24 cellular contexts compared by ENCODE assay signal in the genomic region with DNA sequence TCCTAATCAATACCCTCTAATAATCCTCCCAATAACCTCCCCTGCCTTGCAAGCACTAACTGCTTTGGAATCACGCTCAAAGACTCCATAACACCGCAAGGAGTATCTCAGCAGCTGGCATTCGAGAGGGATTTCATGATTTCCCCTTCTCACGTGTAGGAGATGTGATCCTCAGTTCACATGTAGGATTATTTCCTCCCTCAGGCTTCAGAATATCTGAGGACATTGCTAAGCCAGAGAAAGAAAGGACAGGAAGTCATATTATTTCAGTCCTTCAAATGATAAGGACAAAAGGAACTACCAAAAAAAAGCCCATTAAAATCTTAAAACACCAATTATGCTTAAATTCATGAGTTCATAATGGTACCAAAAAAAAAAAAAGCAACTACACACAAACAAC.
DNase-seq lines count a peak whose midpoint lies in the region; ATAC-seq, FAIRE-seq and TF ChIP-seq lines count a peak whose summit lies in the region.
"Had no signal": no experiment of that assay in that cellular context is flagged by ENCODE, and none has a peak within 500 bp of the region (broad histone marks: within the 10 kb centered on the region; RNA-seq: fewer than 3 reads in every experiment).

No MANE protein-coding gene starts in this region.

- H3K14ac ChIP-seq in trophoblast cell (ENCODE audit: low read length): peak overlapping the region; percentile 51

- peak overlapping the region; percentile 67 for H2BK12ac ChIP-seq in trophoblast cell (ENCODE audit: low read length)

- H3K9ac ChIP-seq in Karpas-422 (ENCODE audit: low read length) (no peak overlapping the region), astrocyte (ENCODE audit: low read length) (no peak overlapping the region), trophoblast cell (ENCODE audit: low read length) (no peak overlapping the region), smooth muscle cell (ENCODE audit: low read depth) (no peak overlapping the region)
- H3K9ac ChIP-seq: GM23248 had no signal

- WGBS in trophoblast cell (ENCODE audit: extremely low coverage, insufficient coverage, insufficient read length): no CpG with 5 or more reads among the region's 4 CpGs
- WGBS in smooth muscle cell (ENCODE audit: low lambda C conversion rate): 79% methylated on average over 4 of the region's 4 CpGs
- WGBS in pancreas, 2 donors: 91 to 94% methylated on average over 4 of the region's 4 CpGs

- intact Hi-C loops in pancreas (cut with DNase I): no loop called here

- no peaks in the 10 kb centered on the region for H3K9me3 Mint-ChIP-seq in activated CD8-positive, alpha-beta memory T cell treated with anti-CD3 and anti-CD28 coated beads, Interleukin-2, amount 10 ng/mL, durations not matched to agents 7 days and 5 days (ENCODE audit: low read depth)
- H3K9me3 Mint-ChIP-seq in astrocyte (ENCODE audit: unreplicated experiment): no peaks in the 10 kb centered on the region

- H3K4ac ChIP-seq in trophoblast cell (ENCODE audit: low read depth, low read length): no peak overlapping the region

- no peak overlapping the region for H3K23ac ChIP-seq in trophoblast cell (ENCODE audit: low read length)

- FAIRE-seq in astrocyte (lab: Jason Lieb, UNC): no peak
- no peak for FAIRE-seq in pancreas (lab: Jason Lieb, UNC)
- FAIRE-seq: GM12892 had no signal

- no peak overlapping the region for H3K4me2 ChIP-seq in Karpas-422 (ENCODE audit: low read depth, low read length, poor library complexity, severe bottlenecking)
- no peak overlapping the region for H3K4me2 ChIP-seq in astrocyte (ENCODE audit: low read length)
- no peak overlapping the region for H3K4me2 ChIP-seq in trophoblast cell (ENCODE audit: low read length)
- H3K4me2 ChIP-seq in smooth muscle cell: no peak overlapping the region

- H3F3A ChIP-seq in smooth muscle cell (ENCODE audit: low read depth): peaks cover 9% of the 10 kb centered on the region

- H4K8ac ChIP-seq in trophoblast cell (ENCODE audit: low read depth, low read length): peak overlapping the region; percentile 42

- peaks cover 54% of the 10 kb centered on the region for H3K36me3 Mint-ChIP-seq in activated CD8-positive, alpha-beta memory T cell treated with anti-CD3 and anti-CD28 coated beads, Interleukin-2, amount 10 ng/mL, durations not matched to agents 7 days and 5 days
- H3K36me3 Mint-ChIP-seq in astrocyte (ENCODE audit: low read depth, unreplicated experiment): peaks cover 4% of the 10 kb centered on the region

- no peak overlapping the region for H3K4me3 Mint-ChIP-seq in activated CD8-positive, alpha-beta memory T cell treated with anti-CD3 and anti-CD28 coated beads, Interleukin-2, amount 10 ng/mL, durations not matched to agents 7 days and 5 days
- H3K4me3 Mint-ChIP-seq in astrocyte (ENCODE audit: unreplicated experiment): no peak overlapping the region

- H3K4me1 Mint-ChIP-seq in activated CD8-positive, alpha-beta memory T cell treated with anti-CD3 and anti-CD28 coated beads, Interleukin-2, amount 10 ng/mL, durations not matched to agents 7 days and 5 days: peaks cover 88% of the 10 kb centered on the region
- peaks cover 18% of the 10 kb centered on the region for H3K4me1 Mint-ChIP-seq in astrocyte (ENCODE audit: low read depth, unreplicated experiment)

- H2AFZ ChIP-seq in Karpas-422 (ENCODE audit: low read length) (no peak overlapping the region), astrocyte (ENCODE audit: low read depth, low read length) (no peak overlapping the region), trophoblast cell (ENCODE audit: insufficient read depth, low read length, poor library complexity) (no peak overlapping the region), smooth muscle cell (ENCODE audit: low read depth) (no peak overlapping the region)
- H2AFZ ChIP-seq: GM23248 had no signal

- H3K4me3 ChIP-seq in Karpas-422 (ENCODE audit: low read length) (no peak overlapping the region), astrocyte (ENCODE audit: insufficient read depth, low read depth, low read length) (no peak overlapping the region), trophoblast cell (ENCODE audit: low read depth, low read length) (no peak overlapping the region), smooth muscle cell (no peak overlapping the region), pancreas (no peak overlapping the region)
- H3K4me3 ChIP-seq: GM23248, lung, MG63, ovary, right lobe of liver, thoracic aorta had no signal

- no peak for DNase-seq in activated CD8-positive, alpha-beta memory T cell treated with anti-CD3 and anti-CD28 coated beads, Interleukin-2, amount 10 ng/mL, durations not matched to agents 7 days and 5 days
- no peak for DNase-seq in activated CD8-positive, alpha-beta memory T cell treated with anti-CD3 and anti-CD28 coated beads for 24 hours
- DNase-seq in Karpas-422 (no peak), astrocyte (ENCODE audit: low read depth) (no peak), trophoblast cell (no peak), NCI-H2196 (lab: John Stamatoyannopoulos, UW; ENCODE audit: unreplicated experiment) (no peak), smooth muscle cell (lab: John Stamatoyannopoulos, UW; ENCODE audit: unreplicated experiment) (no peak), pancreas (no peak)
- DNase-seq: activated effector memory CD4-positive, alpha-beta T cell treated with Interleukin-2 at 50 U/mL for 16 hours; amygdala; COR-L47; DMS79 treated with DMSO at 0.1 percent for 48 hours; MG63; NCI-H1417 treated with DMSO at 0.1 percent for 48 hours; NCI-H524 treated with DMSO at 0.1 percent for 48 hours; ovary; right lobe of liver; stimulated activated CD4-positive, alpha-beta T cell treated with anti-CD3 and anti-CD28 coated beads, Interleukin-15, amount 100 ng/mL, for 24 hours had no signal

- peak overlapping the region; percentile 74 for H3K27ac Mint-ChIP-seq in activated CD8-positive, alpha-beta memory T cell treated with anti-CD3 and anti-CD28 coated beads, Interleukin-2, amount 10 ng/mL, durations not matched to agents 7 days and 5 days
- H3K27ac Mint-ChIP-seq in astrocyte (ENCODE audit: unreplicated experiment): peak overlapping the region; percentile 30

- CTCF ChIA-PET in activated CD8-positive, alpha-beta memory T cell treated with anti-CD3 and anti-CD28 coated beads, Interleukin-2, amount 10 ng/mL, durations not matched to agents 7 days and 5 days (lab: Charles Lee): interaction anchor here (0.8 kb wide), 1 partner anchor 47 kb away, joined by 3 read pairs; no protein-coding TSS in a partner anchor

- H3K9me3 ChIP-seq in Karpas-422 (ENCODE audit: low read length): no peaks in the 10 kb centered on the region
- no peaks in the 10 kb centered on the region for H3K9me3 ChIP-seq in astrocyte (ENCODE audit: insufficient read depth, low read depth, low read length)
- H3K9me3 ChIP-seq in trophoblast cell (ENCODE audit: insufficient read depth, low read depth, low read length): no peaks in the 10 kb centered on the region
- no peaks in the 10 kb centered on the region for H3K9me3 ChIP-seq in smooth muscle cell (replicated peaks; ENCODE audit: low read depth)
- no peaks in the 10 kb centered on the region for H3K9me3 ChIP-seq in pancreas
- H3K9me3 ChIP-seq: MG63, ovary, right lobe of liver, thoracic aorta had no signal

- H3K27me3 ChIP-seq in Karpas-422 (ENCODE audit: low read length): no peaks in the 10 kb centered on the region
- no peaks in the 10 kb centered on the region for H3K27me3 ChIP-seq in astrocyte (ENCODE audit: insufficient read depth, low read length)
- no peaks in the 10 kb centered on the region for H3K27me3 ChIP-seq in trophoblast cell (ENCODE audit: insufficient read depth, low read length)
- H3K27me3 ChIP-seq in smooth muscle cell (ENCODE audit: low read depth): no peaks in the 10 kb centered on the region
- no peaks in the 10 kb centered on the region for H3K27me3 ChIP-seq in pancreas
- H3K27me3 ChIP-seq: MG63, ovary, right lobe of liver had no signal

- H3K18ac ChIP-seq in trophoblast cell (ENCODE audit: low read length): no peak overlapping the region

- H2AK5ac ChIP-seq in trophoblast cell (ENCODE audit: low read length): no peak overlapping the region

- no peak overlapping the region for H4K12ac ChIP-seq in trophoblast cell (ENCODE audit: low read depth, low read length)

- peaks cover 58% of the 10 kb centered on the region for H3K36me3 ChIP-seq in Karpas-422 (ENCODE audit: insufficient read depth, low read length)
- no peaks in the 10 kb centered on the region for H3K36me3 ChIP-seq in astrocyte (ENCODE audit: insufficient read depth, low read length)
- H3K36me3 ChIP-seq in trophoblast cell (ENCODE audit: control insufficient read depth in 1 of 2, insufficient read depth in 2 of 2, low read length in 2 of 2): no peaks in the 10 kb centered on the region
- H3K36me3 ChIP-seq in smooth muscle cell (ENCODE audit: low read depth): no peaks in the 10 kb centered on the region
- H3K36me3 ChIP-seq in pancreas: no peaks in the 10 kb centered on the region
- H3K36me3 ChIP-seq: MG63, ovary, thoracic aorta had no signal

- H3K4me1 ChIP-seq in Karpas-422 (ENCODE audit: low read length) (peaks cover 3% of the 10 kb centered on the region), astrocyte (ENCODE audit: insufficient read depth, low read length) (peaks cover 4% of the 10 kb centered on the region), trophoblast cell (ENCODE audit: control insufficient read depth in 1 of 2, insufficient read depth in 2 of 2, low read length in 2 of 2) (peaks cover 16 to 19% of the 10 kb centered on the region in 2 experiments), smooth muscle cell (ENCODE audit: low read depth) (peaks cover 6% of the 10 kb centered on the region), pancreas (no peaks in the 10 kb centered on the region)
- H3K4me1 ChIP-seq: right lobe of liver had no signal

- H3K79me2 ChIP-seq in Karpas-422 (ENCODE audit: low read length) (peaks cover 50% of the 10 kb centered on the region), astrocyte (ENCODE audit: insufficient read depth, low read length) (no peaks in the 10 kb centered on the region), trophoblast cell (ENCODE audit: control insufficient read depth, insufficient read depth, low read length, poor library complexity) (peaks cover 2% of the 10 kb centered on the region), smooth muscle cell (ENCODE audit: low read depth) (peaks cover 15% of the 10 kb centered on the region)

- TF ChIP-seq CTCF in astrocyte (IDR thresholded peaks at IDR 0.05; ENCODE audit: insufficient read depth, low read depth, low read length) (no peak), smooth muscle cell (IDR thresholded peaks at IDR 0.05; ENCODE audit: borderline replicate concordance, insufficient read depth, poor library complexity, severe bottlenecking) (no peak), pancreas (IDR thresholded peaks at IDR 0.05) (no peak)

- peaks cover 31% of the 10 kb centered on the region for H3K79me1 ChIP-seq in trophoblast cell (ENCODE audit: low read length)

- H4K20me1 ChIP-seq in Karpas-422 (ENCODE audit: insufficient read depth, low read depth, low read length) (no peaks in the 10 kb centered on the region), astrocyte (ENCODE audit: insufficient read depth, low read length) (no peaks in the 10 kb centered on the region), smooth muscle cell (ENCODE audit: low read depth) (no peaks in the 10 kb centered on the region)

- H3K9me2 ChIP-seq in Karpas-422 (replicated peaks; ENCODE audit: insufficient read depth, low read length): no peaks in the 10 kb centered on the region

- no peaks in the 10 kb centered on the region for H3K27me3 Mint-ChIP-seq in activated CD8-positive, alpha-beta memory T cell treated with anti-CD3 and anti-CD28 coated beads, Interleukin-2, amount 10 ng/mL, durations not matched to agents 7 days and 5 days
- H3K27me3 Mint-ChIP-seq in astrocyte (ENCODE audit: low read depth, unreplicated experiment): no peaks in the 10 kb centered on the region

- 0 out of 2 replicates have a peak overlapping the region, but pooled peaks have one; percentile 2 for H3K27ac ChIP-seq in Karpas-422 (ENCODE audit: low read length)
- no peak overlapping the region for H3K27ac ChIP-seq in astrocyte (ENCODE audit: low read depth, low read length)
- no peak overlapping the region for H3K27ac ChIP-seq in trophoblast cell (ENCODE audit: low read depth, low read length)
- H3K27ac ChIP-seq in smooth muscle cell (ENCODE audit: low read depth): no peak overlapping the region
- no peak overlapping the region for H3K27ac ChIP-seq in pancreas
- H3K27ac ChIP-seq: GM23248, ovary, right lobe of liver, thoracic aorta, VCaP had no signal

- H4K91ac ChIP-seq in trophoblast cell (ENCODE audit: low read depth, low read length): peak overlapping the region; percentile 14

- no peak overlapping the region for H2BK120ac ChIP-seq in trophoblast cell (ENCODE audit: insufficient read depth, low read length, poor library complexity)

- H2BK5ac ChIP-seq in trophoblast cell (ENCODE audit: low read depth, low read length, poor library complexity): no peak overlapping the region

- ATAC-seq in activated CD8-positive, alpha-beta memory T cell treated with anti-CD3 and anti-CD28 coated beads, Interleukin-2, amount 10 ng/mL, durations not matched to agents 7 days and 5 days: no peak
- no peak for ATAC-seq in pancreas
- ATAC-seq: HepG2, right lobe of liver had no signal
